ENCODE assay signal across 17 cellular contexts in the genomic region with DNA sequence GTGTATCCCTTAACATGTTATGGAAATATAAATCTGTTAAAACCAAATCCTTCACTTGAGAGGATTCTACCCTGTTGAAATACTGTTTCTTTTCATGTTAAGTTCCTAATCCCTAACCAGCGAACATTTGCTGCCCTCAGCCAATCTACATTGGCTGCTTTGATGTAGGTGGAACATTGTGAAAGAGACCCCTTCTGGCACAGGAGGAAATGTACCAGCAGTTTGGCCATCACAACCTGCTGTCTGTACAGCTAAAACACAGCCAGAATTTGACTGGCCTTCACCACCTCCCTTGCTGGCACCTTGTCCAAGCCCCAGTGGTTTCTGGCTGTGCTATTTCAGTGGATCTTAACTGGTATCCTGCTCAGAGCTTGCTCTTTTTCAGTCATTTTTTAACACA.
DNase-seq lines count a peak whose midpoint lies in the region; ATAC-seq, FAIRE-seq and TF ChIP-seq lines count a peak whose summit lies in the region.
"Had no signal": no experiment of that assay in that cellular context is flagged by ENCODE, and none has a peak within 500 bp of the region (broad histone marks: within the 10 kb centered on the region; RNA-seq: fewer than 3 reads in every experiment).

No MANE protein-coding gene starts in this region.

- H3K18ac ChIP-seq in H1 (ENCODE audit: extremely low read depth, low read length): no peak overlapping the region

- no peak overlapping the region for H3K56ac ChIP-seq in H1 (replicated peaks; ENCODE audit: insufficient read length, low read depth, low read length)

- H3K4me3 ChIP-seq in H1 (ENCODE audit: extremely low read depth in 1 of 4, insufficient read depth in 2 of 4, low read depth in 3 of 4, low read length in 4 of 4) (no peak overlapping the region), neural progenitor cell (no peak overlapping the region), BE2C (ENCODE audit: low read depth, low read length) (no peak overlapping the region)

- intact Hi-C loops in activated CD8-positive, alpha-beta T cell treated with anti-CD3 and anti-CD28 coated beads for 36 hours (cut with micrococcal nuclease): no loop called here

- CTCF ChIA-PET in H1 (lab: Charles Lee; ENCODE audit: partially characterized antibody): interaction anchor here (0.9 kb wide), 1 partner anchor 24 kb away, joined by 3 read pairs; no protein-coding TSS in a partner anchor
- CTCF ChIA-PET in activated CD8-positive, alpha-beta T cell treated with anti-CD3 and anti-CD28 coated beads for 36 hours (lab: Charles Lee): no interaction called here

- TF ChIP-seq POLR2A in H1 (IDR thresholded peaks at IDR 0.05; ENCODE audit: control extremely low read depth in 1 of 2, low read depth in 2 of 2, low read length in 2 of 2): no peak

- H3K27ac ChIP-seq in H1 (ENCODE audit: low read depth, low read length): no peak overlapping the region
- H3K27ac ChIP-seq in neural progenitor cell: no peak overlapping the region
- H3K27ac ChIP-seq: 22Rv1, RWPE1 had no signal

- H3K79me1 ChIP-seq in H1 (ENCODE audit: low read depth, low read length): no peaks in the 10 kb centered on the region

- no peak overlapping the region for H3K4ac ChIP-seq in H1 (replicated peaks; ENCODE audit: insufficient read length, low read depth, low read length)

- no peaks in the 10 kb centered on the region for H3K79me2 ChIP-seq in H1 (ENCODE audit: control insufficient read depth in 1 of 2, insufficient read depth in 2 of 2, low read length in 2 of 2)
- H3K79me2 ChIP-seq in neural progenitor cell (ENCODE audit: low read depth): no peaks in the 10 kb centered on the region

- no peak overlapping the region for H2BK5ac ChIP-seq in H1 (ENCODE audit: low read depth, low read length)

- H3K23ac ChIP-seq in H1 (ENCODE audit: insufficient read length): no peak overlapping the region

- TF ChIP-seq CTCF in H1 (IDR thresholded peaks at IDR 0.05; ENCODE audit: control extremely low read depth in 1 of 3, insufficient read depth in 1 of 3, low read depth in 1 of 3, low read length in 3 of 3) (no peak), neural progenitor cell (IDR thresholded peaks at IDR 0.05) (peak; percentile 18), mesothelial cell of epicardium (IDR thresholded peaks at IDR 0.05; ENCODE audit: unreplicated experiment) (no peak), BE2C (IDR thresholded peaks at IDR 0.05; ENCODE audit: low read depth, low read length) (no peak)
- TF ChIP-seq CTCF in activated CD8-positive, alpha-beta T cell treated with anti-CD3 and anti-CD28 coated beads for 36 hours (IDR thresholded peaks at IDR 0.05): no peak

- H3K36me3 ChIP-seq in H1 (ENCODE audit: control insufficient read depth in 2 of 4, insufficient read depth in 4 of 4, low read length in 3 of 4): no peaks in the 10 kb centered on the region
- no peaks in the 10 kb centered on the region for H3K36me3 ChIP-seq in neural progenitor cell
- H3K36me3 ChIP-seq in BE2C: no peaks in the 10 kb centered on the region

- FAIRE-seq in H1 (lab: Jason Lieb, UNC): no peak

- H3K4me2 ChIP-seq in H1 (ENCODE audit: insufficient read depth in 1 of 2, low read depth in 2 of 2, low read length in 2 of 2): no peak overlapping the region
- no peak overlapping the region for H3K4me2 ChIP-seq in neural progenitor cell

- H3F3A ChIP-seq in neural progenitor cell (ENCODE audit: low read depth): no peaks in the 10 kb centered on the region

- TF ChIP-seq EP300 in H1 (IDR thresholded peaks at IDR 0.05; ENCODE audit: borderline replicate concordance in 1 of 2, low read depth in 2 of 2, low read length in 2 of 2): no peak

- H3K9me3 ChIP-seq in H1 (ENCODE audit: insufficient read depth in 2 of 2, low read depth in 1 of 2, low read length in 1 of 2) (no peaks in the 10 kb centered on the region), neural progenitor cell (ENCODE audit: low read depth) (no peaks in the 10 kb centered on the region), BE2C (no peaks in the 10 kb centered on the region)

- H3K9ac ChIP-seq in H1 (replicated peaks in 1 of 4; ENCODE audit: extremely low read depth in 1 of 4, low read depth in 3 of 4, low read length in 3 of 4) (no peak overlapping the region), neural progenitor cell (no peak overlapping the region)

- WGBS in H1 (ENCODE audit: extremely low coverage in 1 of 2, insufficient coverage in 1 of 2, insufficient read length in 1 of 2, insufficient replicate concordance in 2 of 2, low coverage in 1 of 2, low lambda C conversion rate in 2 of 2, missing lambda C conversion rate in 1 of 2), 2 experiments: 90% methylated on average over 1 of the region's 1 CpG; no CpG with 5 or more reads in 1 of the 2 experiments

- no peak overlapping the region for H2BK20ac ChIP-seq in H1 (ENCODE audit: low read length)

- ATAC-seq in activated CD8-positive, alpha-beta T cell treated with anti-CD3 and anti-CD28 coated beads for 36 hours: no peak

- no peak overlapping the region for H3K4me3 Mint-ChIP-seq in neural progenitor cell
- no peak overlapping the region for H3K4me3 Mint-ChIP-seq in mesothelial cell of epicardium
- no peak overlapping the region for H3K4me3 Mint-ChIP-seq in activated CD8-positive, alpha-beta T cell treated with anti-CD3 and anti-CD28 coated beads for 36 hours
- H3K4me3 Mint-ChIP-seq: CD4-positive, alpha-beta memory T cell had no signal

- H3K9me3 Mint-ChIP-seq in neural progenitor cell (peaks cover 2% of the 10 kb centered on the region), mesothelial cell of epicardium (no peaks in the 10 kb centered on the region)
- no peaks in the 10 kb centered on the region for H3K9me3 Mint-ChIP-seq in activated CD8-positive, alpha-beta T cell treated with anti-CD3 and anti-CD28 coated beads for 36 hours

- H3K36me3 Mint-ChIP-seq in neural progenitor cell: peaks cover 3% of the 10 kb centered on the region
- no peaks in the 10 kb centered on the region for H3K36me3 Mint-ChIP-seq in mesothelial cell of epicardium
- H3K36me3 Mint-ChIP-seq in activated CD8-positive, alpha-beta T cell treated with anti-CD3 and anti-CD28 coated beads for 36 hours (ENCODE audit: low read depth): no peaks in the 10 kb centered on the region
- H3K36me3 Mint-ChIP-seq: CD4-positive, alpha-beta memory T cell had no signal

- H2BK12ac ChIP-seq in H1 (ENCODE audit: low read depth, low read length): no peak overlapping the region

- H3K27me3 ChIP-seq in H1 (replicated peaks in 1 of 4; ENCODE audit: control insufficient read depth in 3 of 4, extremely low read depth in 1 of 4, insufficient read depth in 3 of 4, low read length in 3 of 4) (no peaks in the 10 kb centered on the region), neural progenitor cell (no peaks in the 10 kb centered on the region), BE2C (no peaks in the 10 kb centered on the region)

- no peak overlapping the region for H4K91ac ChIP-seq in H1 (replicated peaks; ENCODE audit: insufficient read length, low read length)

- no peak overlapping the region for H4K5ac ChIP-seq in H1 (ENCODE audit: insufficient read length, low read depth, low read length)

- TF ChIP-seq RAD21 in H1 (IDR thresholded peaks at IDR 0.05 in 1 of 2, conservative IDR thresholded peaks at IDR 0.05 in 1 of 2; ENCODE audit: low read depth in 2 of 2, low read length in 2 of 2): peak; percentile 5 to 19; a peak in 3 of 4 replicates

- H3K27me3 Mint-ChIP-seq in neural progenitor cell (ENCODE audit: insufficient read depth, low read depth) (peaks cover 2% of the 10 kb centered on the region), mesothelial cell of epicardium (ENCODE audit: low read depth) (no peaks in the 10 kb centered on the region)
- H3K27me3 Mint-ChIP-seq in activated CD8-positive, alpha-beta T cell treated with anti-CD3 and anti-CD28 coated beads for 36 hours: no peaks in the 10 kb centered on the region
- H3K27me3 Mint-ChIP-seq: CD4-positive, alpha-beta memory T cell had no signal

- H2BK120ac ChIP-seq in H1 (replicated peaks; ENCODE audit: low read depth, low read length): no peak overlapping the region

- no peak overlapping the region for H3K27ac Mint-ChIP-seq in neural progenitor cell
- H3K27ac Mint-ChIP-seq in mesothelial cell of epicardium: no peak overlapping the region
- H3K27ac Mint-ChIP-seq in activated CD8-positive, alpha-beta T cell treated with anti-CD3 and anti-CD28 coated beads for 36 hours: no peak overlapping the region
- H3K27ac Mint-ChIP-seq: CD4-positive, alpha-beta memory T cell had no signal

- no peak overlapping the region for H2AK5ac ChIP-seq in H1 (ENCODE audit: low read depth, low read length)

- DNase-seq in NCI-H146 (lab: John Stamatoyannopoulos, UW) (peak; percentile 17), NCI-H146 treated with DMSO at 0.1 percent for 48 hours (lab: John Stamatoyannopoulos, UW; ENCODE audit: unreplicated experiment) (no peak), NCI-H446 treated with DMSO at 0.1 percent for 48 hours (lab: John Stamatoyannopoulos, UW) (peak; percentile 43), H1 (ENCODE audit: low read depth in 1 of 2, low spot score in 2 of 2) (no peak), neural progenitor cell (ENCODE audit: low spot score) (peak; percentile 22), mesothelial cell of epicardium (ENCODE audit: low spot score in 2 of 2, unreplicated experiment in 2 of 2) (no peak), BE2C (no peak)
- DNase-seq in activated CD8-positive, alpha-beta T cell treated with anti-CD3 and anti-CD28 coated beads for 36 hours: no peak
- DNase-seq: Calu3; CD4-positive, alpha-beta memory T cell; KBM-7; NCI-H1092; NCI-H1694; NCI-H345; NK-92 treated with Interleukin-12 subunit alpha and Interleukin-12 subunit beta, amount 100 ng/mL, for 24 hours had no signal

- H3K4me1 Mint-ChIP-seq in neural progenitor cell: peaks cover 49% of the 10 kb centered on the region
- no peaks in the 10 kb centered on the region for H3K4me1 Mint-ChIP-seq in mesothelial cell of epicardium
- no peaks in the 10 kb centered on the region for H3K4me1 Mint-ChIP-seq in activated CD8-positive, alpha-beta T cell treated with anti-CD3 and anti-CD28 coated beads for 36 hours (ENCODE audit: low read depth)
- H3K4me1 Mint-ChIP-seq: CD4-positive, alpha-beta memory T cell had no signal

- H4K8ac ChIP-seq in H1 (ENCODE audit: extremely low read depth, insufficient read depth, low read length): no peak overlapping the region

- H3K4me1 ChIP-seq in H1 (replicated peaks in 1 of 4; ENCODE audit: control insufficient read depth in 3 of 4, insufficient read depth in 4 of 4, low read length in 3 of 4) (no peaks in the 10 kb centered on the region), neural progenitor cell (peaks cover 36% of the 10 kb centered on the region), BE2C (no peaks in the 10 kb centered on the region)

- H3K14ac ChIP-seq in H1 (ENCODE audit: insufficient read length): no peak overlapping the region

- no peaks in the 10 kb centered on the region for H4K20me1 ChIP-seq in H1 (replicated peaks in 1 of 2; ENCODE audit: control insufficient read depth in 1 of 2, insufficient read depth in 2 of 2, low read length in 2 of 2)
- no peaks in the 10 kb centered on the region for H4K20me1 ChIP-seq in neural progenitor cell (ENCODE audit: low read depth)

- no peak overlapping the region for H2BK15ac ChIP-seq in H1 (ENCODE audit: low read length)

- no peaks in the 10 kb centered on the region for H3K23me2 ChIP-seq in H1 (ENCODE audit: low read depth, low read length)

- H2AFZ ChIP-seq in H1 (ENCODE audit: low read length): no peak overlapping the region; the same call in 1 of the 2 replicates
- no peak overlapping the region for H2AFZ ChIP-seq in neural progenitor cell (replicated peaks)

- POLR2A ChIA-PET in H1 (lab: Charles Lee; ENCODE audit: partially characterized antibody): no interaction called here
- POLR2A ChIA-PET in activated CD8-positive, alpha-beta T cell treated with anti-CD3 and anti-CD28 coated beads for 36 hours (lab: Charles Lee): no interaction called here

Comparison
In these comparisons a context has a peak if more than half of its experiments do, and no peak if none do; other contexts are left out.
1. DNase-seq: peak in NCI-H146 (single experiment), NCI-H446 treated with DMSO at 0.1 percent for 48 hours (single experiment) and neural progenitor cell (single experiment); none in NCI-H146 treated with DMSO at 0.1 percent for 48 hours (single experiment), H1 (0 of 2), mesothelial cell of epicardium (0 of 2), activated CD8-positive, alpha-beta T cell treated with anti-CD3 and anti-CD28 coated beads for 36 hours (single experiment) and BE2C (single experiment).